In the genomic region with DNA sequence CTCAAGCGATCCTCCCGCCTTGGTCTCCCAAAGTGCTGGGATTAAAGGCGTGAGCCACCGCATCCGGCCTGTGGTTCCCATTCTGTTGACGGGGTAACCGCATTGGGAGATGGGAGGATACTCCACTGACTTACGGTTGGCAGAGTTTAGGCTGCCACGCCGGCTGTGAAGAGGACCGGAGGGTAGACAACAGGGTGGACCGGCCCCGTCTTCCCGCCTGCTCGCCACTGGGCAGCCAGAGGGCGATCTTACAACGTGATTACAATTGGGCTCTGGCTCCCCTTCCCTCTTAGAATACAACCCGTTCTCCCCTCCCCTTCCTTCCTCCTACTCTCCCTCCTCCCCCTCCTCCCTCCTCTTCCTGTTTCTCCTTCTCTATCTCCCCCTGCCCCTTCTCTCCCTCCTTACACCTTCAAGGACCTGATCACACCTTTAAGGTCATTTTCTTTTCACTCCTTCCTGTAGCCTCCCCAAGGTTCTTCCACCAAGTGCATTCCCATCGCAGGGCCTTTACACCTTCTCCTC, we compare ENCODE assay signal across 1 cellular context.
TF ChIP-seq lines count a peak whose summit lies in the region.

No MANE protein-coding gene starts in this region.

TF ChIP-seq in H1, 55 proteins besides CTCF, POLR2A, EP300 and RAD21:
- peak; percentile 50; the same call in 1 of the 2 replicates for TF ChIP-seq SP1 (IDR thresholded peaks at IDR 0.05; ENCODE audit: low read depth, low read length)
- TF ChIP-seq TCF12 (IDR thresholded peaks at IDR 0.05; ENCODE audit: low read depth, low read length) = 0 out of 2 replicates have a peak, but pooled peaks have one; percentile 36
- TF ChIP-seq HDAC2 (IDR thresholded peaks at IDR 0.05; ENCODE audit: borderline replicate concordance in 1 of 2, low read depth in 2 of 2, low read length in 2 of 2) = peak in 1 of 2 experiments; percentile 77; a peak in 2 of 4 replicates
- peak; percentile 67; the same call in 1 of the 2 replicates for TF ChIP-seq POLR2AphosphoS5 (IDR thresholded peaks at IDR 0.05; ENCODE audit: low read depth, low read length)
- TF ChIP-seq GABPA (IDR thresholded peaks at IDR 0.05; ENCODE audit: borderline replicate concordance, insufficient read depth, low read length) = peak; percentile 36; the same call in 1 of the 2 replicates
- TF ChIP-seq KDM1A (IDR thresholded peaks at IDR 0.05; ENCODE audit: borderline replicate concordance, low read length) = peak; percentile 97; the same call in 1 of the 2 replicates
- TF ChIP-seq CREB1 (IDR thresholded peaks at IDR 0.05) = peak; percentile 58; the same call in 1 of the 2 replicates
- no peak for TF ChIP-seq ASH2L (IDR thresholded peaks at IDR 0.05; ENCODE audit: low read length)
- 0 out of 4 replicates have a peak, but pooled peaks of 1 of the 2 experiments have one; percentile 56 for TF ChIP-seq SIN3A (conservative IDR thresholded peaks at IDR 0.05 in 1 of 2, IDR thresholded peaks at IDR 0.05 in 1 of 2; ENCODE audit: low read depth in 1 of 2, low read length in 2 of 2)
- peak; percentile 67 for TF ChIP-seq MAX (IDR thresholded peaks at IDR 0.05)
- no peak for TF ChIP-seq EGR1 (IDR thresholded peaks at IDR 0.05; ENCODE audit: borderline replicate concordance, low read depth, low read length)
- no peak for TF ChIP-seq TAF1 (IDR thresholded peaks at IDR 0.05; ENCODE audit: low read depth, low read length)
